In the genomic region with DNA sequence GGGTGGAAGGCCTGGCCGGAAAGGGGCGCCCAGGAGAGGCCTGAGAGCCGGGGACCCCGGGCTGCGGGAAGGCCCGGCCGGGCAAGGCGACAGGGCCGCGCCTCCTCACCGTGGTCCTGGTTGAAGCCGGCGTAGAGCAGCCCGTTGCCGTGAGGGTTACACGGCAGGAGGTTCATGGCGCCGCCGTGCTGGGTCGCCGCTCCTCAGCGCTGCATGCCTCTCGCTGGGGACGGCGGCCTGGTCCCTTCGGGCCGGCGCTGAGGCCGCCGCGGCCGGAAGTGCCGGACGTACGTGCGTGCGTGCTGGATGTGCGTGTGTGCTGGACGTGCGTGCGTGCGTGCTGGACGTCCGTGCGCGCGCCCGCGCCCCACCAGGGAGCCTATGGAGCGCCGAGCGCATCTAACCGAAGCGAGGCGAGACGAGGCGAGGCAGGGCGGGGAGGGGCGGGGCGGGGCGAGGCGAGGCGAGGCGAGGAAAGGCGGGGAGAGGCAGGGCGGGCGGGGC, we compare ENCODE assay signal across 8 cellular contexts. TPM values are rescaled to one million over a fixed set of nuclear protein-coding genes. Genes with fewer than 3 reads are reported as not detected.
DNase-seq lines count a peak whose midpoint lies in the region; ATAC-seq, FAIRE-seq and TF ChIP-seq lines count a peak whose summit lies in the region.

Gene WDR45B (minus strand): TSS at position 280 of the 504 bp plus-strand sequence. CDS start 104 bp downstream, at position 176.

- H3K4me3 ChIP-seq in DOHH2 (ENCODE audit: low read length) = peak within 1 kb of the TSS; percentile 95
- peak within 1 kb of the TSS; percentile 86 for H3K4me3 ChIP-seq in fibroblast of the aortic adventitia (ENCODE audit: low read depth, low read length)

- no peaks in the 10 kb centered on the region for H3K9me3 Mint-ChIP-seq in nephron

- peaks cover 13% of the 10 kb centered on the region for H3K4me1 Mint-ChIP-seq in nephron

- peaks cover 25% of the 10 kb centered on the region for H4K20me1 ChIP-seq in DOHH2 (ENCODE audit: control insufficient read depth, insufficient read depth, low read depth, low read length)

- peaks cover 20% of the 10 kb centered on the region for H3K36me3 Mint-ChIP-seq in nephron (ENCODE audit: low read depth)

- no peaks in the 10 kb centered on the region for H3K9me2 ChIP-seq in DOHH2 (replicated peaks; ENCODE audit: control insufficient read depth, low read length)

- no peaks in the 10 kb centered on the region for H3K9me3 ChIP-seq in DOHH2 (ENCODE audit: control insufficient read depth, insufficient read depth, low read length)

- H3K27ac ChIP-seq in DOHH2 (ENCODE audit: low read depth, low read length) = peak within 1 kb of the TSS; percentile 87

- H3K4me1 ChIP-seq in DOHH2 (ENCODE audit: control insufficient read depth, low read length) = peaks cover 12% of the 10 kb centered on the region

- TF ChIP-seq POLR2A in H54 (IDR thresholded peaks at IDR 0.05; ENCODE audit: low read depth, low read length) = peak; percentile 99

- H3K27ac Mint-ChIP-seq in nephron = peak within 1 kb of the TSS; percentile 20 to 83 (median 61)

- H3K4me2 ChIP-seq in DOHH2 (ENCODE audit: low read length) = peak within 1 kb of the TSS; percentile 92

- ATAC-seq in stimulated activated naive CD8-positive, alpha-beta T cell treated with anti-CD3 and anti-CD28 coated beads, Interleukin-15, Interleukin-2, amounts not matched to agents 100 U/mL and 50 U/mL, for 24 hours = peak; percentile 95

- no peaks in the 10 kb centered on the region for H3F3A ChIP-seq in DOHH2 (ENCODE audit: control insufficient read depth, insufficient read depth)

- peaks cover 33% of the 10 kb centered on the region for H3K36me3 ChIP-seq in DOHH2 (ENCODE audit: control insufficient read depth, low read length)

- FAIRE-seq in H54 (lab: Jason Lieb, UNC) = no peak

- peak within 1 kb of the TSS; percentile 88 to 91 (median 89) for H3K4me3 Mint-ChIP-seq in nephron

- TF ChIP-seq CTCF in DOHH2 (IDR thresholded peaks at IDR 0.05; ENCODE audit: low read depth, low read length, poor library complexity, severe bottlenecking) (no peak), fibroblast of the aortic adventitia (IDR thresholded peaks at IDR 0.05; ENCODE audit: insufficient read depth, low read length) (no peak), nephron (IDR thresholded peaks at IDR 0.05; ENCODE audit: unreplicated experiment in 3 of 3) (no peak)

- H3K27me3 ChIP-seq in DOHH2 (ENCODE audit: control insufficient read depth, low read length) = peaks cover 6% of the 10 kb centered on the region; the same call in 1 of the 2 replicates

- DNase-seq in H54 (ENCODE audit: insufficient read length, low spot score) (peak; percentile 97), M059J (ENCODE audit: low read depth) (peak; percentile 94), SHP77 (lab: John Stamatoyannopoulos, UW) (peak; percentile 95 to 98), fibroblast of the aortic adventitia (ENCODE audit: low read depth) (peak; percentile 97)
- DNase-seq in activated effector memory CD4-positive, alpha-beta T cell treated with Interleukin-2 at 50 U/mL for 16 hours = peak; percentile 86
- DNase-seq in stimulated activated naive CD8-positive, alpha-beta T cell treated with anti-CD3 and anti-CD28 coated beads, Interleukin-15, Interleukin-2, amounts not matched to agents 100 U/mL and 50 U/mL, for 24 hours = peak; percentile 91

- peaks cover 50% of the 10 kb centered on the region for H3K79me2 ChIP-seq in DOHH2 (ENCODE audit: control insufficient read depth, low read length)

- no peaks in the 10 kb centered on the region for H3K27me3 Mint-ChIP-seq in nephron (ENCODE audit: low read depth)

RNA-seq across cellular contexts. Expression of gene WDR45B, which starts in this region (rescaled TPM):
- total RNA-seq in M059J (2014; rRNA removed; shearing (Covaris generic)) = 68.1 and 97.9 TPM in 2 replicates
- 32.0 and 47.0 TPM in 2 replicates for total RNA-seq in fibroblast of the aortic adventitia (ENCODE audit: low replicate concordance)

Comparison
In these comparisons a context has a peak if more than half of its experiments do, and no peak if none do; other contexts are left out.
1. Peak in every context shown above with its lines: DNase-seq, ATAC-seq, H3K4me3 ChIP-seq and H3K27ac ChIP-seq.